ENCODE assay signal across 23 cellular contexts in the genomic region with DNA sequence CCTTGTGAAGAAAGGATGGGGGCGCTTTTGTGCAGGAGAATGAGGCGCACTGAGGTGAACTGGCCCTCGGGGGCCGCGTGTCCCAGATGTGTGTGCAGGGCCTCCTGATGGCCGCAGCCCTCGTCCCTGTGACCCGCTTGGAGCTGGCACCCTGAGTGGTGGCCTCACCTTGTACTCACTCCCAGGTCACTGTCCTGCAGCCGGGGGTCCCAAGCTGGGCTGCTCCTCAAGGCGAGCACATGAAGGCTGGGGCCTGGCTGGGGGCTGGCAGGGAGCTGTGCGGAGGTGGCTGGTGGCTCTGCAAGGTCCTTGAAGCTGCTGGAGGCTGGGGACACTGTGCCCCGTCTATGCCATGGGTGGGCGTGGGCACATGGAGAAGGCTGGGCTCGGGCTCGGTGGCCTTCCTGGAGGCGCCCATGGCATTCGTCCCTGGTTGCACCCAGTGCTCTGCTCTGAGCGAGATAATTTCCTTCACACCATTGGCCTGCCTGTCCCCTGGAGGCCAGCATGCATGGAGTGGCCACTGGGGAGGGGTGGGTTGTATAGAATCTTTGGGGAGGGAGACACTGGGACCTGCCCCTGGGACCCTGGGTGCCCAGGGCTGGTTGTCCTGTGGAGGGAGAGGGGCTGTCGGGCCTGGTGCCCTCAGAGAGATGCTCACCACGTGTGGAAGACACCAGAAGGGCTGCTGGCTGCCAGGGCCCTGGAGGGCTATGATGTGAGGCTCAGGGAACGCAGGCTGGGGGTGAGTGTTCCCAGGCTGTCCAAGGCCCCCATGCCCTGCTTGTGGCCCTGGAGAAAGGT.
DNase-seq lines count a peak whose midpoint lies in the region; ATAC-seq and TF ChIP-seq lines count a peak whose summit lies in the region.
"Had no signal": no experiment of that assay in that cellular context is flagged by ENCODE, and none has a peak within 500 bp of the region (broad histone marks: within the 10 kb centered on the region; RNA-seq: fewer than 3 reads in every experiment).

No MANE protein-coding gene starts in this region.

- no peak overlapping the region for H2AFZ ChIP-seq in neuronal stem cell (ENCODE audit: low read length)
- H2AFZ ChIP-seq: PC-9 had no signal

- no peak for DNase-seq in stimulated activated naive CD8-positive, alpha-beta T cell treated with anti-CD3 and anti-CD28 coated beads, Interleukin-15, Interleukin-2, amounts not matched to agents 100 U/mL and 50 U/mL, for 24 hours
- no peak for DNase-seq in stimulated activated naive CD8-positive, alpha-beta T cell treated with anti-CD3 and anti-CD28 coated beads, Interleukin-15, amount 100 ng/mL, for 72 hours
- DNase-seq in activated CD8-positive, alpha-beta T cell treated with anti-CD3 and anti-CD28 coated beads, Interleukin-2, amount 10 ng/mL, durations not matched to agents 7 days and 5 days, result no peak
- DNase-seq in neuronal stem cell (ENCODE audit: low spot score), result no peak
- no peak for DNase-seq in activated naive CD4-positive, alpha-beta T cell treated with anti-CD3 and anti-CD28 coated beads, Interleukin-2, amount 50 U/mL, for 16 hours
- DNase-seq: activated gamma-delta T cell; body of pancreas; CD4-positive, alpha-beta T cell; cerebellar nuclear complex; hippocampal formation; Kasumi-1; midbrain; MV-4-11; natural killer cell; PC-9; SHP77 treated with DMSO at 0.1 percent for 48 hours; T1000; upper lobe of right lung; WERI-Rb-1 had no signal

- peak overlapping the region; percentile 20 for H3K23ac ChIP-seq in neuronal stem cell (ENCODE audit: low read depth, low read length, poor library complexity)

- no peak overlapping the region for H2BK15ac ChIP-seq in neuronal stem cell (ENCODE audit: low read length)

- H3K18ac ChIP-seq in neuronal stem cell (ENCODE audit: low read length), result no peak overlapping the region

- POLR2A ChIA-PET in activated CD8-positive, alpha-beta T cell treated with anti-CD3 and anti-CD28 coated beads, Interleukin-2, amount 10 ng/mL, durations not matched to agents 7 days and 5 days (lab: Charles Lee), result no interaction called here

- no peaks in the 10 kb centered on the region for H3K36me3 Mint-ChIP-seq in activated CD8-positive, alpha-beta T cell treated with anti-CD3 and anti-CD28 coated beads, Interleukin-2, amount 10 ng/mL, durations not matched to agents 7 days and 5 days (ENCODE audit: low read depth)
- H3K36me3 Mint-ChIP-seq: natural killer cell had no signal

- H2BK5ac ChIP-seq in neuronal stem cell (ENCODE audit: low read length), result no peak overlapping the region

- no peak overlapping the region for H2BK12ac ChIP-seq in neuronal stem cell (ENCODE audit: low read length)

- H3K9me3 Mint-ChIP-seq in stimulated activated naive CD8-positive, alpha-beta T cell treated with anti-CD3 and anti-CD28 coated beads, Interleukin-15, amount 100 ng/mL, for 72 hours, result no peaks in the 10 kb centered on the region
- no peaks in the 10 kb centered on the region for H3K9me3 Mint-ChIP-seq in activated CD8-positive, alpha-beta T cell treated with anti-CD3 and anti-CD28 coated beads, Interleukin-2, amount 10 ng/mL, durations not matched to agents 7 days and 5 days (ENCODE audit: insufficient read depth)
- H3K9me3 Mint-ChIP-seq: CD4-positive, alpha-beta T cell; natural killer cell had no signal

- peaks cover 0 to 23% (median 0%) of the 10 kb centered on the region in 3 experiments for H3K27me3 ChIP-seq in neuronal stem cell (ENCODE audit: control insufficient read depth in 3 of 3, insufficient read depth in 3 of 3, low read depth in 1 of 3, low read length in 3 of 3)
- H3K27me3 ChIP-seq: body of pancreas, upper lobe of right lung had no signal

- no peaks in the 10 kb centered on the region for H3K36me3 ChIP-seq in neuronal stem cell (replicated peaks in 1 of 2; ENCODE audit: control insufficient read depth in 2 of 2, insufficient read depth in 2 of 2, low read length in 2 of 2)
- H3K36me3 ChIP-seq: upper lobe of right lung, WERI-Rb-1 had no signal

- H3K9me3 ChIP-seq in neuronal stem cell (replicated peaks in 1 of 2; ENCODE audit: control insufficient read depth in 2 of 2, insufficient read depth in 1 of 2, low read depth in 1 of 2, low read length in 2 of 2), result peaks cover 0 to 36% of the 10 kb centered on the region in 2 donors
- H3K9me3 ChIP-seq: body of pancreas, upper lobe of right lung had no signal

- no peak overlapping the region for H3K14ac ChIP-seq in neuronal stem cell (ENCODE audit: low read length)

- peaks cover 6% of the 10 kb centered on the region for H3K4me1 Mint-ChIP-seq in stimulated activated naive CD8-positive, alpha-beta T cell treated with anti-CD3 and anti-CD28 coated beads, Interleukin-15, amount 100 ng/mL, for 72 hours
- H3K4me1 Mint-ChIP-seq in activated CD8-positive, alpha-beta T cell treated with anti-CD3 and anti-CD28 coated beads, Interleukin-2, amount 10 ng/mL, durations not matched to agents 7 days and 5 days (ENCODE audit: low read depth), result peaks cover 4% of the 10 kb centered on the region
- H3K4me1 Mint-ChIP-seq: natural killer cell had no signal

- no peaks in the 10 kb centered on the region for H3K4me1 ChIP-seq in neuronal stem cell (ENCODE audit: control insufficient read depth in 2 of 2, insufficient read depth in 1 of 2, low read depth in 1 of 2, low read length in 2 of 2)
- H3K4me1 ChIP-seq: body of pancreas, upper lobe of right lung had no signal

- WGBS in neuronal stem cell (ENCODE audit: extremely low coverage in 2 of 2, insufficient read length in 2 of 2, insufficient replicate concordance in 1 of 2), 2 donors, result no CpG with 5 or more reads among the region's 21 CpGs

- H3K79me1 ChIP-seq in neuronal stem cell (ENCODE audit: low read depth, low read length), result peaks cover 2% of the 10 kb centered on the region

- CTCF ChIA-PET in activated CD8-positive, alpha-beta T cell treated with anti-CD3 and anti-CD28 coated beads, Interleukin-2, amount 10 ng/mL, durations not matched to agents 7 days and 5 days (lab: Charles Lee), result no interaction called here

- H4K8ac ChIP-seq in neuronal stem cell (ENCODE audit: low read depth, low read length), result no peak overlapping the region

- H2AK5ac ChIP-seq in neuronal stem cell (ENCODE audit: low read depth, low read length), result no peak overlapping the region

- H4K91ac ChIP-seq in neuronal stem cell (ENCODE audit: low read depth, low read length, poor library complexity), result no peak overlapping the region

- no peak overlapping the region for H3K4me2 ChIP-seq in neuronal stem cell (ENCODE audit: insufficient read depth, low read length, poor library complexity, severe bottlenecking)
- H3K4me2 ChIP-seq: PC-9, smooth muscle cell had no signal

- peak; percentile 37 for ATAC-seq in stimulated activated naive CD8-positive, alpha-beta T cell treated with anti-CD3 and anti-CD28 coated beads, Interleukin-15, Interleukin-2, amounts not matched to agents 100 U/mL and 50 U/mL, for 24 hours
- ATAC-seq in stimulated activated naive CD8-positive, alpha-beta T cell treated with anti-CD3 and anti-CD28 coated beads, Interleukin-15, amount 100 ng/mL, for 72 hours, result no peak
- ATAC-seq in activated CD8-positive, alpha-beta T cell treated with anti-CD3 and anti-CD28 coated beads, Interleukin-2, amount 10 ng/mL, durations not matched to agents 7 days and 5 days, result peak; percentile 27
- ATAC-seq in HG03432 (IDR thresholded peaks at IDR 0.05; ENCODE audit: unreplicated experiment), result no peak
- ATAC-seq in SK-N-SH treated with all-trans-retinoic acid at 6 μM for 48 hours, result no peak
- ATAC-seq: body of pancreas, GM12878, natural killer cell, upper lobe of right lung had no signal

- peak overlapping the region in 1 of 2 donors; percentile 59 for H3K27ac Mint-ChIP-seq in stimulated activated naive CD8-positive, alpha-beta T cell treated with anti-CD3 and anti-CD28 coated beads, Interleukin-15, amount 100 ng/mL, for 72 hours
- H3K27ac Mint-ChIP-seq in activated CD8-positive, alpha-beta T cell treated with anti-CD3 and anti-CD28 coated beads, Interleukin-2, amount 10 ng/mL, durations not matched to agents 7 days and 5 days, result no peak overlapping the region
- H3K27ac Mint-ChIP-seq: CD4-positive, alpha-beta T cell; natural killer cell had no signal

- H3K27me3 Mint-ChIP-seq in stimulated activated naive CD8-positive, alpha-beta T cell treated with anti-CD3 and anti-CD28 coated beads, Interleukin-15, amount 100 ng/mL, for 72 hours, result no peaks in the 10 kb centered on the region
- no peaks in the 10 kb centered on the region for H3K27me3 Mint-ChIP-seq in activated CD8-positive, alpha-beta T cell treated with anti-CD3 and anti-CD28 coated beads, Interleukin-2, amount 10 ng/mL, durations not matched to agents 7 days and 5 days (ENCODE audit: low read depth)
- H3K27me3 Mint-ChIP-seq: CD4-positive, alpha-beta T cell had no signal

- H3K4me3 ChIP-seq in neuronal stem cell (ENCODE audit: low read length in 2 of 2), result peak overlapping the region in 1 of 2 donors; percentile 55
- H3K4me3 ChIP-seq: body of pancreas, GM12878, PC-9, smooth muscle cell, upper lobe of right lung had no signal

- H3K4me3 Mint-ChIP-seq in stimulated activated naive CD8-positive, alpha-beta T cell treated with anti-CD3 and anti-CD28 coated beads, Interleukin-15, amount 100 ng/mL, for 72 hours, result no peak overlapping the region
- no peak overlapping the region for H3K4me3 Mint-ChIP-seq in activated CD8-positive, alpha-beta T cell treated with anti-CD3 and anti-CD28 coated beads, Interleukin-2, amount 10 ng/mL, durations not matched to agents 7 days and 5 days
- H3K4me3 Mint-ChIP-seq: CD4-positive, alpha-beta T cell; natural killer cell had no signal

- H3K4ac ChIP-seq in neuronal stem cell (ENCODE audit: low read length), result no peak overlapping the region

- no peak overlapping the region for H3K27ac ChIP-seq in neuronal stem cell (replicated peaks; ENCODE audit: low read length)
- H3K27ac ChIP-seq: body of pancreas, PC-9, upper lobe of right lung, WERI-Rb-1 had no signal

- H2BK120ac ChIP-seq in neuronal stem cell (ENCODE audit: low read depth, low read length), result no peak overlapping the region

- H3K9ac ChIP-seq in neuronal stem cell (ENCODE audit: low read depth, low read length, poor library complexity), result no peak overlapping the region

TF ChIP-seq in SK-N-SH treated with all-trans-retinoic acid at 6 μM for 48 hours, 23 proteins besides CTCF, POLR2A, EP300 and RAD21 (continues in another document):
- no peak for TF ChIP-seq TCF4 (CRISPR knock-in tag; IDR thresholded peaks at IDR 0.05; ENCODE audit: borderline replicate concordance)
- TF ChIP-seq ZNF8 (CRISPR knock-in tag; IDR thresholded peaks at IDR 0.05), result no peak
- TF ChIP-seq CSDC2 (CRISPR knock-in tag; IDR thresholded peaks at IDR 0.05), result no peak
- no peak for TF ChIP-seq ZNF70 (CRISPR knock-in tag; IDR thresholded peaks at IDR 0.05)

Comparison
In these comparisons a context has a peak if more than half of its experiments do, and no peak if none do; other contexts are left out.
1. ATAC-seq: peak in stimulated activated naive CD8-positive, alpha-beta T cell treated with anti-CD3 and anti-CD28 coated beads, Interleukin-15, Interleukin-2, amounts not matched to agents 100 U/mL and 50 U/mL, for 24 hours (single experiment) and activated CD8-positive, alpha-beta T cell treated with anti-CD3 and anti-CD28 coated beads, Interleukin-2, amount 10 ng/mL, durations not matched to agents 7 days and 5 days (single experiment); none in stimulated activated naive CD8-positive, alpha-beta T cell treated with anti-CD3 and anti-CD28 coated beads, Interleukin-15, amount 100 ng/mL, for 72 hours (single experiment), HG03432 (single experiment) and SK-N-SH treated with all-trans-retinoic acid at 6 μM for 48 hours (single experiment).